Comparison of ENCODE assay signal across 8 cellular contexts in genomic region chr1:9239622-9240401, GRCh38. TPM values are rescaled to one million over a fixed set of nuclear protein-coding genes. Genes with fewer than 3 reads are reported as not detected.
A peak's percentile ranks its signal among the peaks of the same experiment; 100 is the strongest.
DNase-seq lines count a peak whose midpoint lies in the region; ATAC-seq and TF ChIP-seq lines count a peak whose summit lies in the region.

No MANE protein-coding gene starts in this region.

- 87% methylated on average over 11 to 16 of the region's 16 CpGs for WGBS in endodermal cell (ENCODE audit: insufficient coverage in 1 of 2, insufficient read length in 1 of 2), 2 experiments

- H3K27ac ChIP-seq in endodermal cell (ENCODE audit: low read depth, low read length) (no peak overlapping the region), neutrophil (peak overlapping the region; percentile 79), upper lobe of right lung (peak overlapping the region; percentile 71)

- peaks cover 25% of the 10 kb centered on the region for H3K36me3 Mint-ChIP-seq in activated CD4-positive, alpha-beta T cell treated with anti-CD3 and anti-CD28 coated beads, Interleukin-2, amount 10 ng/mL, durations not matched to agents 24 days and 14 days (ENCODE audit: low read depth)
- H3K36me3 Mint-ChIP-seq in endodermal cell (ENCODE audit: low read depth), result peaks cover 5% of the 10 kb centered on the region

- peaks cover 64% of the 10 kb centered on the region for H3K4me1 Mint-ChIP-seq in activated CD4-positive, alpha-beta T cell treated with anti-CD3 and anti-CD28 coated beads, Interleukin-2, amount 10 ng/mL, durations not matched to agents 24 days and 14 days
- peaks cover 37% of the 10 kb centered on the region for H3K4me1 Mint-ChIP-seq in endodermal cell

- peak overlapping the region; percentile 78 for H3K4me3 Mint-ChIP-seq in activated CD4-positive, alpha-beta T cell treated with anti-CD3 and anti-CD28 coated beads, Interleukin-2, amount 10 ng/mL, durations not matched to agents 24 days and 14 days
- no peak overlapping the region for H3K4me3 Mint-ChIP-seq in endodermal cell

- H3K9me3 Mint-ChIP-seq in activated CD4-positive, alpha-beta T cell treated with anti-CD3 and anti-CD28 coated beads, Interleukin-2, amount 10 ng/mL, durations not matched to agents 24 days and 14 days, result no peaks in the 10 kb centered on the region
- H3K9me3 Mint-ChIP-seq in endodermal cell, result no peaks in the 10 kb centered on the region

- no peaks in the 10 kb centered on the region for H3K27me3 Mint-ChIP-seq in activated CD4-positive, alpha-beta T cell treated with anti-CD3 and anti-CD28 coated beads, Interleukin-2, amount 10 ng/mL, durations not matched to agents 24 days and 14 days
- peaks cover 20% of the 10 kb centered on the region for H3K27me3 Mint-ChIP-seq in endodermal cell (ENCODE audit: insufficient read depth)

- H3K9me3 ChIP-seq in endodermal cell (ENCODE audit: control insufficient read depth, low read length) (no peaks in the 10 kb centered on the region), neutrophil (no peaks in the 10 kb centered on the region), upper lobe of right lung (no peaks in the 10 kb centered on the region)

- no peak for TF ChIP-seq CTCF in AG10803 (conservative IDR thresholded peaks at IDR 0.05; ENCODE audit: low read length)
- no peak for TF ChIP-seq CTCF in endodermal cell (conservative IDR thresholded peaks at IDR 0.05)
- TF ChIP-seq CTCF in neutrophil (IDR thresholded peaks at IDR 0.05), result no peak
- no peak for TF ChIP-seq CTCF in upper lobe of right lung (IDR thresholded peaks at IDR 0.05)

- DNase-seq in AG10803 (ENCODE audit: low read depth) (peak; percentile 33), endodermal cell (no peak), upper lobe of right lung (peak; percentile 77), NCI-H1417 (lab: John Stamatoyannopoulos, UW) (no peak), HUDEP-2 (lab: John Stamatoyannopoulos, UW; ENCODE audit: unreplicated experiment in 76 of 76) (no peak)
- DNase-seq in activated CD4-positive, alpha-beta T cell treated with anti-CD3 and anti-CD28 coated beads, Interleukin-2, amount 10 ng/mL, durations not matched to agents 24 days and 14 days, result peak; percentile 89

- intact Hi-C loops in activated CD4-positive, alpha-beta T cell treated with anti-CD3 and anti-CD28 coated beads, Interleukin-2, amount 10 ng/mL, durations not matched to agents 24 days and 14 days (cut with micrococcal nuclease), result no loop called here
- intact Hi-C loops in upper lobe of right lung (cut with DNase I), result no loop called here

- H3K9ac ChIP-seq in endodermal cell (ENCODE audit: extremely low read depth, low read length, poor library complexity, severe bottlenecking), result no peak overlapping the region

- peak overlapping the region; percentile 84 for H3K27ac Mint-ChIP-seq in activated CD4-positive, alpha-beta T cell treated with anti-CD3 and anti-CD28 coated beads, Interleukin-2, amount 10 ng/mL, durations not matched to agents 24 days and 14 days
- peak overlapping the region; percentile 13 for H3K27ac Mint-ChIP-seq in endodermal cell

- H3K4me1 ChIP-seq in endodermal cell (ENCODE audit: control insufficient read depth, insufficient read depth, low read length), result peaks cover 16% of the 10 kb centered on the region
- H3K4me1 ChIP-seq in neutrophil (ENCODE audit: control insufficient read depth in 1 of 2, insufficient read depth in 1 of 2, low read depth in 1 of 2, low read length in 1 of 2), result peaks cover 98% of the 10 kb centered on the region in 2 experiments
- H3K4me1 ChIP-seq in upper lobe of right lung, result peaks cover 90% of the 10 kb centered on the region

- H3K4me3 ChIP-seq in AG10803 (ENCODE audit: low read length) (no peak overlapping the region), endodermal cell (ENCODE audit: low read length) (no peak overlapping the region), neutrophil (ENCODE audit: low read depth in 1 of 2, low read length in 1 of 2) (peak overlapping the region; percentile 42 to 43), upper lobe of right lung (peak overlapping the region; percentile 4)

- H3K27me3 ChIP-seq in endodermal cell (ENCODE audit: control insufficient read depth, insufficient read depth, low read length, poor library complexity, severe bottlenecking) (no peaks in the 10 kb centered on the region), neutrophil (no peaks in the 10 kb centered on the region), upper lobe of right lung (no peaks in the 10 kb centered on the region)

- no peaks in the 10 kb centered on the region for H3K36me3 ChIP-seq in endodermal cell (ENCODE audit: control insufficient read depth, insufficient read depth, low read length)
- H3K36me3 ChIP-seq in neutrophil, result no peaks in the 10 kb centered on the region
- no peaks in the 10 kb centered on the region for H3K36me3 ChIP-seq in upper lobe of right lung

- ATAC-seq in HG03103 (IDR thresholded peaks at IDR 0.05; ENCODE audit: low read depth, unreplicated experiment) (peak; percentile 59), upper lobe of right lung (peak; percentile 58)

RNA-seq across cellular contexts. Expression of gene H6PD, which starts 5.2 kb away (rescaled TPM):
- total RNA-seq in activated CD4-positive, alpha-beta T cell treated with anti-CD3 and anti-CD28 coated beads, Interleukin-2, amount 10 ng/mL, durations not matched to agents 24 days and 14 days, result 17.4 and 17.7 TPM in 2 replicates
- total RNA-seq in endodermal cell (10 to 100 TPM; 21.5 to 34.4 TPM), upper lobe of right lung (43.7 TPM)
- polyA plus RNA-seq in endodermal cell (2013, experiment 1 of 2), result 14.8 TPM
- polyA plus RNA-seq in endodermal cell (2013, experiment 2 of 2), result 14.2 TPM

RNA-seq across cellular contexts. Expression of gene SPSB1, which starts 52.9 kb away (rescaled TPM):
- 4.8 and 6.2 TPM in 2 replicates for total RNA-seq in activated CD4-positive, alpha-beta T cell treated with anti-CD3 and anti-CD28 coated beads, Interleukin-2, amount 10 ng/mL, durations not matched to agents 24 days and 14 days
- total RNA-seq in endodermal cell (10 to 100 TPM; 20.4 to 26.9 TPM), upper lobe of right lung (29.0 TPM)
- 10.5 TPM for polyA plus RNA-seq in endodermal cell (2013, experiment 1 of 2)
- 10.7 TPM for polyA plus RNA-seq in endodermal cell (2013, experiment 2 of 2)

Comparison
In these comparisons a context has a peak if more than half of its experiments do, and no peak if none do; other contexts are left out.
1. DNase-seq: peak in AG10803 (single experiment), activated CD4-positive, alpha-beta T cell treated with anti-CD3 and anti-CD28 coated beads, Interleukin-2, amount 10 ng/mL, durations not matched to agents 24 days and 14 days (single experiment) and upper lobe of right lung (single experiment); none in endodermal cell (single experiment), NCI-H1417 (0 of 3) and HUDEP-2 (0 of 76).
2. H3K4me3 ChIP-seq: peak in neutrophil (2 of 2) and upper lobe of right lung (single experiment); none in AG10803 (single experiment) and endodermal cell (single experiment).